20 cellular contexts compared by ENCODE assay signal in the genomic region with DNA sequence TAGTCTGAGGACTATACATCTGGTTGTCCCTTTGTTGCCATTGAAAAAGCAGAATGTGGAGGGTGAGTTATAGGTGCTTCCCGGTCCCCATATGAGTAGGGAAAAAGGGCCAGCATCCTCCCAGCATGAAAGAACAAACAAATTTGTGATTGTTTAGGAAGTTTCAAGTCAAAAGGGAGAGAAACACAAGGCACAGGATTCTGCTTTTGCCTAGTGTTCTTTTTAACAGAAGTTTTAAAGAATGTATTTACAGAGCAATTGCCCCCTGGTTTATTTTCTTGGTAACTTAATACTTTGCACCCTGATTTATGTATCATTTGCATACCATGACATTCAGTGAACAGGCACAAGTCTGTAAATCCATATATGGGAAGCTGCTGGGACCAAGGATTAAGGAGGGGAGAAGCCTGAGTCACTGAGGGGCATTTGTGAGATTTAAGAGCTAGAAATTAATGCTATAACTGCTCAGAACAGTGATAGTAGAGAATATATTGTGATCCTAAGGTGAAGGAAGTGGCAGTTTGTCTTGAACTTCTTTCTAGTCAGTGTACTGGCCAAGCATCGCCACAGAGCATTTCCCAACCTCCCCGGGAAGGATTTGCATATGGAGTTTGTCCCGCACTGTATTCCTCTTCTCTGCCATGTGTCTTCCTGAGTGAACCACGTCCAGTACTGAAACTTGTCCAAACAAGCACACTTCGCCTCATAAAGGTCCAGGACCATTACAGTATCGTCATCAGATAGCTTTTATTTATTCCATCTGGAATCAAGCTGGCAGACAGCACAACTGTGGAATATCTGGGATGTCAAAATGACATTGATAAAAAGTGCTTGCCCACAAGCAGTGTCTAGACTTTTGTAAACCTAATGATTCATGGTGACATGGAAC.
A peak's percentile ranks its signal among the peaks of the same experiment; 100 is the strongest.
DNase-seq lines count a peak whose midpoint lies in the region; ATAC-seq and TF ChIP-seq lines count a peak whose summit lies in the region.
"Had no signal": no experiment of that assay in that cellular context is flagged by ENCODE, and none has a peak within 500 bp of the region (broad histone marks: within the 10 kb centered on the region; RNA-seq: fewer than 3 reads in every experiment).

No MANE protein-coding gene starts in this region.

- H3K27ac ChIP-seq in H9 (ENCODE audit: insufficient read length, low read depth, low read length) (no peak overlapping the region), fibroblast of lung (ENCODE audit: insufficient read depth, low read length) (no peak overlapping the region), rectal smooth muscle tissue (ENCODE audit: low read depth, low read length) (peak overlapping the region; percentile 18)
- H3K27ac ChIP-seq: SJCRH30, spleen had no signal

- no peak overlapping the region for H3K4me3 Mint-ChIP-seq in H9
- no peak overlapping the region for H3K4me3 Mint-ChIP-seq in WTC11
- H3K4me3 Mint-ChIP-seq: activated CD4-positive, alpha-beta memory T cell treated with anti-CD3 and anti-CD28 coated beads for 36 hours; activated T-helper 1 cell treated with anti-CD3 and anti-CD28 coated beads, Interleukin-12 subunit alpha, Interleukin-12 subunit beta, Interleukin-2, Interleukin-4 antibody, amounts not matched to agents 30 ng/mL and 10 ng/mL and 1 ng/mL, durations not matched to agents 14 hours and 24 hours and 36 hours; memory B cell; stimulated activated naive CD8-positive, alpha-beta T cell treated with anti-CD3 and anti-CD28 coated beads, Interleukin-15, amount 100 ng/mL, for 72 hours had no signal

- H3K23me2 ChIP-seq in H9 (ENCODE audit: insufficient read length, low read depth, low read length, poor library complexity, severe bottlenecking): no peaks in the 10 kb centered on the region

- no peaks in the 10 kb centered on the region for H3K79me2 ChIP-seq in H9 (ENCODE audit: insufficient read depth, low read length)
- no peaks in the 10 kb centered on the region for H3K79me2 ChIP-seq in fibroblast of lung (ENCODE audit: control insufficient read depth, insufficient read depth, low read length)

- TF ChIP-seq CTCF in H9 (conservative IDR thresholded peaks at IDR 0.05) (no peak), WTC11 (IDR thresholded peaks at IDR 0.05) (no peak), fibroblast of lung (conservative IDR thresholded peaks at IDR 0.05 in 1 of 2, IDR thresholded peaks at IDR 0.05 in 1 of 2; ENCODE audit: low read depth in 1 of 2, low read length in 2 of 2) (no peak)

- H3K23ac ChIP-seq in H9 (ENCODE audit: insufficient read length, low read depth, low read length): no peak overlapping the region

- CTCF ChIA-PET in WTC11 (lab: Charles Lee): interaction anchor here (0.9 kb wide), 1 partner anchor 70 kb away, joined by 3 read pairs; no protein-coding TSS in a partner anchor

- H3K4me1 Mint-ChIP-seq in H9 (peaks cover 0 to 12% of the 10 kb centered on the region in 2 experiments; a peak in 3 of 4 replicates), WTC11 (peaks cover 14% of the 10 kb centered on the region; the same call in 1 of the 2 replicates)
- H3K4me1 Mint-ChIP-seq: memory B cell; stimulated activated naive CD8-positive, alpha-beta T cell treated with anti-CD3 and anti-CD28 coated beads, Interleukin-15, amount 100 ng/mL, for 72 hours had no signal

- no peak overlapping the region for H2BK15ac ChIP-seq in H9 (ENCODE audit: low read depth, low read length)

- no peak overlapping the region for H3K14ac ChIP-seq in H9 (ENCODE audit: insufficient read depth, low read length)

- H3T11ph ChIP-seq in H9 (ENCODE audit: low read length): no peak overlapping the region

- H3K4me2 ChIP-seq in H9 (ENCODE audit: insufficient read depth, insufficient read length, low read length): no peak overlapping the region
- no peak overlapping the region for H3K4me2 ChIP-seq in fibroblast of lung (ENCODE audit: extremely low read depth, insufficient read depth, low read length)

- H3K18ac ChIP-seq in H9 (ENCODE audit: insufficient read length, low read depth, low read length): no peak overlapping the region

- ATAC-seq in WTC11: no peak
- no peak for ATAC-seq in GM18502 (IDR thresholded peaks at IDR 0.05; ENCODE audit: poor library complexity, unreplicated experiment)
- ATAC-seq: HCT116; stimulated activated naive CD8-positive, alpha-beta T cell treated with anti-CD3 and anti-CD28 coated beads, Interleukin-15, amount 100 ng/mL, for 72 hours had no signal

- H2AK5ac ChIP-seq in H9 (ENCODE audit: insufficient read length, low read length): no peak overlapping the region

- POLR2A ChIA-PET in WTC11 (lab: Charles Lee): no interaction called here

- DNase-seq in H9 (no peak), WTC11 (ENCODE audit: low spot score) (no peak), fibroblast of lung (ENCODE audit: low read depth in 2 of 2) (peak; percentile 66 to 88), H4 (ENCODE audit: low spot score) (no peak)
- DNase-seq in activated CD4-positive, alpha-beta T cell treated with anti-CD3 and anti-CD28 coated beads, Interleukin-2, amount 50 U/mL, for 4 hours: no peak
- no peak for DNase-seq in activated naive CD4-positive, alpha-beta T cell (lab: John Stamatoyannopoulos, UW)
- DNase-seq: activated CD4-positive, alpha-beta memory T cell treated with anti-CD3 and anti-CD28 coated beads for 36 hours; C1 segment of cervical spinal cord; DMS79; Karpas-422; NCI-H1417 treated with DMSO at 0.1 percent for 48 hours; spleen; stimulated activated naive CD8-positive, alpha-beta T cell treated with anti-CD3 and anti-CD28 coated beads, Interleukin-15, amount 100 ng/mL, for 72 hours had no signal

- peaks cover 14% of the 10 kb centered on the region for H3K36me3 ChIP-seq in fibroblast of lung (ENCODE audit: control insufficient read depth, insufficient read depth, low read length)
- peaks cover 3% of the 10 kb centered on the region for H3K36me3 ChIP-seq in rectal smooth muscle tissue (ENCODE audit: control insufficient read depth, insufficient read depth, low read length)

- H2AFZ ChIP-seq in H9 (ENCODE audit: low read length) (no peak overlapping the region), fibroblast of lung (ENCODE audit: low read length) (no peak overlapping the region)

- no peak overlapping the region for H4K91ac ChIP-seq in H9 (ENCODE audit: insufficient read length, low read depth, low read length)

- no CpG with 5 or more reads among the region's 7 CpGs for WGBS in H9 (ENCODE audit: extremely low coverage, insufficient read length, low lambda C conversion rate)

- no peak overlapping the region for H3K4ac ChIP-seq in H9 (ENCODE audit: low read depth, low read length)

- no peaks in the 10 kb centered on the region for H3K79me1 ChIP-seq in H9 (ENCODE audit: insufficient read depth, low read depth, low read length, poor library complexity, severe bottlenecking)

- H3K4me1 ChIP-seq in H9 (ENCODE audit: insufficient read depth, low read length) (no peaks in the 10 kb centered on the region), fibroblast of lung (ENCODE audit: control insufficient read depth, extremely low read depth, insufficient read depth, low read length) (no peaks in the 10 kb centered on the region), rectal smooth muscle tissue (ENCODE audit: control insufficient read depth, insufficient read depth, low read length) (peaks cover 25% of the 10 kb centered on the region)
- H3K4me1 ChIP-seq: spleen had no signal

- no peak overlapping the region for H3K4me3 ChIP-seq in fibroblast of lung (replicated peaks in 1 of 4; ENCODE audit: control extremely low read depth in 1 of 4, insufficient read depth in 1 of 4, low read depth in 3 of 4, low read length in 4 of 4)
- H3K4me3 ChIP-seq in rectal smooth muscle tissue (ENCODE audit: low read length): no peak overlapping the region
- H3K4me3 ChIP-seq: coronary artery, SJCRH30, spleen had no signal

- no peak overlapping the region for H2BK5ac ChIP-seq in H9 (ENCODE audit: insufficient read length, low read length)

- H3K27me3 Mint-ChIP-seq in H9 (ENCODE audit: low read depth) (no peaks in the 10 kb centered on the region), WTC11 (ENCODE audit: low read depth) (no peaks in the 10 kb centered on the region)
- H3K27me3 Mint-ChIP-seq: activated CD4-positive, alpha-beta memory T cell treated with anti-CD3 and anti-CD28 coated beads for 36 hours had no signal

- H3K27ac Mint-ChIP-seq in H9 (0 out of 7 replicates have a peak overlapping the region, but pooled peaks of 2 of the 3 experiments have one; percentile 2 to 3), WTC11 (peak overlapping the region; percentile 30; the same call in 1 of the 2 replicates)
- H3K27ac Mint-ChIP-seq: activated CD4-positive, alpha-beta memory T cell treated with anti-CD3 and anti-CD28 coated beads for 36 hours; activated T-helper 1 cell treated with anti-CD3 and anti-CD28 coated beads, Interleukin-12 subunit alpha, Interleukin-12 subunit beta, Interleukin-2, Interleukin-4 antibody, amounts not matched to agents 30 ng/mL and 10 ng/mL and 1 ng/mL, durations not matched to agents 14 hours and 24 hours and 36 hours; memory B cell had no signal

- no peaks in the 10 kb centered on the region for H4K20me1 ChIP-seq in H9 (ENCODE audit: control insufficient read depth, insufficient read depth, insufficient read length)
- no peaks in the 10 kb centered on the region for H4K20me1 ChIP-seq in fibroblast of lung (ENCODE audit: control insufficient read depth, extremely low read depth, insufficient read depth, low read length)

- no peak overlapping the region for H3K56ac ChIP-seq in H9 (ENCODE audit: insufficient read length, low read depth, low read length)

- no peak overlapping the region for H4K5ac ChIP-seq in H9 (ENCODE audit: insufficient read length, low read depth, low read length)

- H2BK20ac ChIP-seq in H9 (ENCODE audit: low read depth, low read length, poor library complexity, severe bottlenecking): no peak overlapping the region

- H3K9me3 ChIP-seq in H9 (ENCODE audit: control insufficient read depth, low read depth, low read length): no peaks in the 10 kb centered on the region
- no peaks in the 10 kb centered on the region for H3K9me3 ChIP-seq in fibroblast of lung (ENCODE audit: control insufficient read depth, insufficient read depth, low read depth, low read length)
- H3K9me3 ChIP-seq: SJCRH30, spleen had no signal

- no peaks in the 10 kb centered on the region for H3K9me3 Mint-ChIP-seq in H9
- H3K9me3 Mint-ChIP-seq in WTC11: no peaks in the 10 kb centered on the region
- H3K9me3 Mint-ChIP-seq: activated CD4-positive, alpha-beta memory T cell treated with anti-CD3 and anti-CD28 coated beads for 36 hours; activated T-helper 1 cell treated with anti-CD3 and anti-CD28 coated beads, Interleukin-12 subunit alpha, Interleukin-12 subunit beta, Interleukin-2, Interleukin-4 antibody, amounts not matched to agents 30 ng/mL and 10 ng/mL and 1 ng/mL, durations not matched to agents 14 hours and 24 hours and 36 hours; memory B cell; stimulated activated naive CD8-positive, alpha-beta T cell treated with anti-CD3 and anti-CD28 coated beads, Interleukin-15, amount 100 ng/mL, for 72 hours had no signal

- no peak overlapping the region for H4K8ac ChIP-seq in H9 (replicated peaks; ENCODE audit: insufficient read length, low read depth, low read length)

- H3K36me3 Mint-ChIP-seq in H9 (ENCODE audit: insufficient read depth in 1 of 3, low read depth in 3 of 3) (peaks cover 46 to 85% (median 80%) of the 10 kb centered on the region in 3 experiments), WTC11 (peaks cover 76% of the 10 kb centered on the region)
- H3K36me3 Mint-ChIP-seq: activated CD4-positive, alpha-beta memory T cell treated with anti-CD3 and anti-CD28 coated beads for 36 hours; memory B cell had no signal

- no peaks in the 10 kb centered on the region for H3K27me3 ChIP-seq in H9 (ENCODE audit: insufficient read depth, low read length)
- no peaks in the 10 kb centered on the region for H3K27me3 ChIP-seq in fibroblast of lung (ENCODE audit: control insufficient read depth, insufficient read depth, low read length)
- H3K27me3 ChIP-seq in rectal smooth muscle tissue (ENCODE audit: control insufficient read depth, insufficient read depth, low read length): no peaks in the 10 kb centered on the region
- H3K27me3 ChIP-seq: SJCRH30, spleen had no signal

- H2BK12ac ChIP-seq in H9 (ENCODE audit: insufficient read length, low read depth, low read length): no peak overlapping the region

- H2BK120ac ChIP-seq in H9 (ENCODE audit: low read depth, low read length, poor library complexity, severe bottlenecking): no peak overlapping the region

- H3K9ac ChIP-seq in H9 (ENCODE audit: extremely low read depth, insufficient read length, low read length) (no peak overlapping the region), fibroblast of lung (ENCODE audit: insufficient read depth, low read length) (no peak overlapping the region), rectal smooth muscle tissue (ENCODE audit: low read length) (no peak overlapping the region)

Comparison
In these comparisons a context has a peak if more than half of its experiments do, and no peak if none do; other contexts are left out.
1. DNase-seq: peak in fibroblast of lung (2 of 2); none in H9 (single experiment), WTC11 (single experiment), activated CD4-positive, alpha-beta T cell treated with anti-CD3 and anti-CD28 coated beads, Interleukin-2, amount 50 U/mL, for 4 hours (0 of 2), H4 (single experiment) and activated naive CD4-positive, alpha-beta T cell (0 of 4).